1 cellular context compared by ENCODE assay signal in the genomic region with DNA sequence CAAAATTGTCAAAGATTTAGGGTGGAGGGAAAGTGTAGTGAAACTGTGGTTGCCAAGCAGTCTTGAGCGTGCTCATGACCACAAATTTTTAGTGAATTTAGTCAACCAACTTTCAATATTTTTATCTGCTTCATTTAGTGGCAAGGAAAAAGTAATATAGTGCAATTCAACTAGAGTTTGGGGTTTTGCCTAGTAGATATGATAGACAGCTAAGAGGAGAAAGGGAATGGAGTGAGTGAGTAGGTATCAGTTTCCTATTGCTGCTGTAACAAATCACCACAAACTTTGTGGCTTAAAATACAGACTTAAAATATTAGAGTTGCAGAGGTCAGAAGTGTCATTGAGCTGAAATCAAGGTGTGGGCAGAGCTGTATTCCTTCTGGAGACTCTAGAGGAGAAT.
A peak's percentile ranks its signal among the peaks of the same experiment; 100 is the strongest.
TF ChIP-seq lines count a peak whose summit lies in the region.

No MANE protein-coding gene starts in this region.

TF ChIP-seq in GM12878, 131 proteins besides CTCF, POLR2A, EP300 and RAD21:
- TF ChIP-seq RUNX3 (IDR thresholded peaks at IDR 0.05; ENCODE audit: low read length), result peak; percentile 23; the same call in 1 of the 2 replicates
- TF ChIP-seq, protein P1, sequence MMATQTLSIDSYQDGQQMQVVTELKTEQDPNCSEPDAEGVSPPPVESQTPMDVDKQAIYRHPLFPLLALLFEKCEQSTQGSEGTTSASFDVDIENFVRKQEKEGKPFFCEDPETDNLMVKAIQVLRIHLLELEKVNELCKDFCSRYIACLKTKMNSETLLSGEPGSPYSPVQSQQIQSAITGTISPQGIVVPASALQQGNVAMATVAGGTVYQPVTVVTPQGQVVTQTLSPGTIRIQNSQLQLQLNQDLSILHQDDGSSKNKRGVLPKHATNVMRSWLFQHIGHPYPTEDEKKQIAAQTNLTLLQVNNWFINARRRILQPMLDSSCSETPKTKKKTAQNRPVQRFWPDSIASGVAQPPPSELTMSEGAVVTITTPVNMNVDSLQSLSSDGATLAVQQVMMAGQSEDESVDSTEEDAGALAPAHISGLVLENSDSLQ (IDR thresholded peaks at IDR 0.05), result 0 out of 2 replicates have a peak, but pooled peaks have one; percentile 9
- no peak for TF ChIP-seq SMAD5 (IDR thresholded peaks at IDR 0.05; ENCODE audit: low read depth)
